ENCODE assay signal across 22 cellular contexts in the genomic region with DNA sequence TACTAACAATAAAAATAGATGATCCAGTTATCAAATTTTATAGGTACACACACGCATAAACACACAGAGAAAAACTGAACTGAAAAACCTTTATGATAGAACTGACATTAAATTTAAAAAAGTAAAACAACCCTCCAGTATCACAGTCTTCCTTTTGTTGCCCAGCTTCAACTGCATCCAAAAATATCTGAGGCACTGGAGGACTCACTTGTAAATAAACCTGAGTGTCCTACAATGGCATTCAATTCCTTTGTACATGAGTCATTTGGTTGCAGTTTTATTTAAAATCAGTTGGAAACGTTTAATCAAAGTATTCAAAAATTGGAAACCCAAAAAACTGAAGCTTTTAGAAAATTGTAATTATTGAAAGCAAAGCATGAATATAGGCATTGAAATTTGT.
"Had no signal": no experiment of that assay in that cellular context is flagged by ENCODE, and none has a peak within 500 bp of the region (broad histone marks: within the 10 kb centered on the region; RNA-seq: fewer than 3 reads in every experiment).

No MANE protein-coding gene starts in this region.

- H3K36me3 Mint-ChIP-seq: activated naive CD8-positive, alpha-beta T cell treated with anti-CD3 and anti-CD28 coated beads for 36 hours had no signal

- H3K27ac ChIP-seq: colonic mucosa, epithelial cell of prostate, hepatocyte, tibial artery had no signal

- H3K4me1 ChIP-seq: colonic mucosa had no signal

- H3K4me3 Mint-ChIP-seq: activated CD4-positive, alpha-beta T cell treated with anti-CD3 and anti-CD28 coated beads for 36 hours; activated naive CD8-positive, alpha-beta T cell treated with anti-CD3 and anti-CD28 coated beads for 36 hours; activated T-helper 1 cell treated with anti-CD3 and anti-CD28 coated beads, Interleukin-12 subunit alpha, Interleukin-12 subunit beta, Interleukin-2, Interleukin-4 antibody, amounts not matched to agents 30 ng/mL and 10 ng/mL and 1 ng/mL, durations not matched to agents 14 hours and 24 hours and 36 hours; brain; endodermal cell; nephron progenitor cell had no signal

- ATAC-seq: activated CD4-positive, alpha-beta T cell treated with anti-CD3 and anti-CD28 coated beads for 36 hours; stimulated activated naive CD8-positive, alpha-beta T cell treated with anti-CD3 and anti-CD28 coated beads, Interleukin-15, Interleukin-2, amounts not matched to agents 100 U/mL and 50 U/mL, for 24 hours had no signal

- H3K79me2 ChIP-seq: hepatocyte had no signal

- H3K9me3 ChIP-seq: colonic mucosa, tibial artery had no signal

- DNase-seq: activated CD4-positive, alpha-beta T cell treated with anti-CD3 and anti-CD28 coated beads for 36 hours; activated CD4-positive, alpha-beta T cell treated with anti-CD3 and anti-CD28 coated beads, Interleukin-2, amount 50 U/mL, for 48 hours; activated naive CD8-positive, alpha-beta T cell treated with anti-CD3 and anti-CD28 coated beads for 36 hours; activated T-cell treated with anti-CD3 and anti-CD28 coated beads for 4 hours; caudate nucleus; colonic mucosa; endodermal cell; midbrain; nephron progenitor cell; nucleus accumbens; posterior cingulate gyrus; retina; stimulated activated CD4-positive, alpha-beta T cell treated with anti-CD3 and anti-CD28 coated beads, Interleukin-2, amount 100 ng/mL, for 24 hours; stimulated activated naive CD8-positive, alpha-beta T cell treated with anti-CD3 and anti-CD28 coated beads, Interleukin-15, Interleukin-2, amounts not matched to agents 100 U/mL and 50 U/mL, for 24 hours; substantia nigra; SW 1271; T-helper 2 cell; tibial artery had no signal

- H3K36me3 ChIP-seq: colonic mucosa, tibial artery had no signal

- H3K4me1 Mint-ChIP-seq: activated CD4-positive, alpha-beta T cell treated with anti-CD3 and anti-CD28 coated beads for 36 hours; activated naive CD8-positive, alpha-beta T cell treated with anti-CD3 and anti-CD28 coated beads for 36 hours; endodermal cell had no signal

- H2AFZ ChIP-seq: hepatocyte had no signal

- H3K9me3 Mint-ChIP-seq: activated naive CD8-positive, alpha-beta T cell treated with anti-CD3 and anti-CD28 coated beads for 36 hours; activated T-helper 1 cell treated with anti-CD3 and anti-CD28 coated beads, Interleukin-12 subunit alpha, Interleukin-12 subunit beta, Interleukin-2, Interleukin-4 antibody, amounts not matched to agents 30 ng/mL and 10 ng/mL and 1 ng/mL, durations not matched to agents 14 hours and 24 hours and 36 hours had no signal

- H3K4me3 ChIP-seq: colonic mucosa, hepatocyte, tibial artery had no signal

- H3K4me2 ChIP-seq: hepatocyte had no signal

- H3K27ac Mint-ChIP-seq: activated CD4-positive, alpha-beta T cell treated with anti-CD3 and anti-CD28 coated beads for 36 hours; activated naive CD8-positive, alpha-beta T cell treated with anti-CD3 and anti-CD28 coated beads for 36 hours; activated T-helper 1 cell treated with anti-CD3 and anti-CD28 coated beads, Interleukin-12 subunit alpha, Interleukin-12 subunit beta, Interleukin-2, Interleukin-4 antibody, amounts not matched to agents 30 ng/mL and 10 ng/mL and 1 ng/mL, durations not matched to agents 14 hours and 24 hours and 36 hours; brain; endodermal cell had no signal

- H3K27me3 ChIP-seq: colonic mucosa, hepatocyte, tibial artery had no signal
